In genomic region chr1:151485685-151486255, GRCh38 we compare ENCODE assay signal across 1 cellular context.
TF ChIP-seq lines count a peak whose summit lies in the region.

No MANE protein-coding gene starts in this region.

TF ChIP-seq in K562, 482 proteins besides CTCF, POLR2A, EP300 and RAD21:
- TF ChIP-seq USF2 (CRISPR knock-in tag; IDR thresholded peaks at IDR 0.05) (no peak), KDM1A (IDR thresholded peaks at IDR 0.05) (no peak)
